Comparison of ENCODE assay signal across 1 cellular context in the genomic region with DNA sequence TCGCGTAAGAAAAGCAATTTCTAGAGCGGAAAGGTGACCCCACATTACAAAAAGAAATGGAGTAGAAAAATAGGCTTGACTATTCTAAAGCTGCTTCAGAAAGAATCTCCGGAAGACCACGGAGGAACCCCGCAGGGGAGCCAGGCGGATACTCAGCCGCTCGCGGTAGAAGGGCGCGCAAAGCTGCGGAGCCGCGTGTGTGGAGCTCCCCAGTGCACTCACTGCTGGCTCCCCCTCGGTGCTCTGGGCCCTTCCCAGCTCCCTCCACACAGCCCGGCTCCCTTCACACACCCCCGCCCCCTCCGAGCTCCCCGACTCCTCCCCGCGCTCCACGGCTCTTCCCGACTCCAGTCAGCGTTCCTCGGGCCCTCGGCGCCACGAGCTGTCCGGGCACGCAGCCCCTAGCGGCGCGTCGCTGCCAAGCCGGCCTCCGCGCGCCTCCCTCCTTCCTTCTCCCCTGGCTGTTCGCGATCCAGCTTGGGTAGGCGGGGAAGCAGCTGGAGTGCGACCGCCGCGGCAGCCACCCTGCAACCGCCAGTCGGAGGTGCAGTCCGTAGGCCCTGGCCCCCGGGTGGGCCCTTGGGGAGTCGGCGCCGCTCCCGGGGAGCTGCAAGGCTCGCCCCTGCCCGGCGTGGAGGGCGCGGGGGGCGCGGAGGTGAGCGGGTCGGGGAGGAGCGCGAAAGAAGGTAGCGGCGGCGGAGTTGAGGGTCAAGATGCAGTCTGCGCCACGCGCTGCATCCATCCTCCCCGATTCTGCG.
TF ChIP-seq lines count a peak whose summit lies in the region.

TSS of gene STEAP2 (plus strand) at position 350 of the 758 bp plus-strand sequence. CDS start 13,343 bp downstream, outside the sequence.

TF ChIP-seq in HCT116, 20 proteins besides CTCF, POLR2A, EP300 and RAD21 (continued from another document):
- TF ChIP-seq YY1 (IDR thresholded peaks at IDR 0.05; ENCODE audit: extremely low read depth, insufficient replicate concordance, low read depth, low read length) (peak; percentile 77), CBX3 (IDR thresholded peaks at IDR 0.05; ENCODE audit: low read depth) (peak; percentile 96), TCF7L2 (IDR thresholded peaks at IDR 0.05; ENCODE audit: borderline replicate concordance, extremely low read depth, insufficient read depth, insufficient read length) (peak; percentile 42), EGR1 (IDR thresholded peaks at IDR 0.05; ENCODE audit: low read depth) (peak; percentile 52; the same call in 1 of the 2 replicates), EZH2phosphoT487 (IDR thresholded peaks at IDR 0.05; ENCODE audit: borderline replicate concordance) (no peak), MAX (IDR thresholded peaks at IDR 0.05) (peak; percentile 96), ZNF274 (IDR thresholded peaks at IDR 0.05; ENCODE audit: low read depth, low read length) (no peak), POLR2AphosphoS5 (IDR thresholded peaks at IDR 0.05; ENCODE audit: low read depth, low read length) (peak; percentile 83), ZFX (IDR thresholded peaks at IDR 0.05) (peak; percentile 91), ZBTB33 (IDR thresholded peaks at IDR 0.05; ENCODE audit: extremely low read depth, insufficient replicate concordance, low read length) (peak; percentile 56)
